In the genomic region with DNA sequence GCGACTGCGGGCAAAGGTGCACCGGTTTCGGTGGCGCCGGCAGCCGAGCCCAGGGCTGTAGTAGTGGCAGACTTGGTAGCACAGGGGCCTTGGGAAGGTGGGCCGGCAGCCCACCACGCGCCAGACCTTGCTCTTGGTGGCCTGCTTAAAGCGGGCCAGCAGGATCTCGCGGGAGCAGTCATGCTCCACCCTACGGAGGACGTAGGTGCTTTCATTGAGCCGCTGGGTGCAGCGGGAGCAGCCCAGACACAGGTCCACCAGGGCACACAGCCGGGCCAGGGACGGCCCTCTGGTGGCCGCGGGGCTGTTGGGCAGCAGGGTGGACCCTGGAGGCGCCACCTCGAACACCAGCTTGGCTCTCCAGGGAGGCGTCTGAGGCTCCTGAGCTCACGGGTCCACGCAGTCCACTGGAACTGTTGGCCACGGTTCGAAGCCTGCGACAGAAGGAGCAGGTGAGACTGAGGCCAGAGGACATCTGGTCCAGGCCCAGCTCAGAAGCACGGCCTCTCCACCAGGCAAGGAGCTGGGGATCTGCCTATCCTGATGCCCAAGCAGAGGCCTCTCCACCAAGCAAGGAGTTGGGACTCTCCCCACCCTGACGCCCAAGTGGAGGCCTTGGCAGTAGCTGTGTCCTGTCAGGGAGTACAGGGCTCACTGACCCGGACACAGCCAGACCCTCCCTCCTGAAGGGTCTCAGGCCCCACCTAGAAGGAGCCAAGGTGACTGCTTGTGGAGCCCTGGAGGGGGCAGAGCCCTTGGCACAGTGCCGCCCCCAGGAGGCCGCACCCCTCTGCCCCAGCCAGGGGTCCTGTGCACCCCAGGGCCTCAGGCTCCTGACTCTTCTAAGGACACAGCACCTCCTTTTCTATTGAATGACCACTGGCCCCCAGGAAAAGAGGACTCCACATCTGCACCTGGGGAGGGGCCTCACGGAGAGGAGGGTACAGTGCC, we compare ENCODE assay signal across 9 cellular contexts. TPM values are rescaled to one million over a fixed set of nuclear protein-coding genes. Genes with fewer than 3 reads are reported as not detected.
DNase-seq lines count a peak whose midpoint lies in the region; ATAC-seq and TF ChIP-seq lines count a peak whose summit lies in the region.
"Had no signal": no experiment of that assay in that cellular context is flagged by ENCODE, and none has a peak within 500 bp of the region (broad histone marks: within the 10 kb centered on the region; RNA-seq: fewer than 3 reads in every experiment).

No MANE protein-coding gene starts in this region.

- no peaks in the 10 kb centered on the region for H3K27me3 ChIP-seq in ascending aorta
- no peaks in the 10 kb centered on the region for H3K27me3 ChIP-seq in right lobe of liver
- no peaks in the 10 kb centered on the region for H3K27me3 ChIP-seq in upper lobe of right lung

- WGBS in right lobe of liver (ENCODE audit: insufficient coverage, low coverage, low lambda C conversion rate, missing lambda C conversion rate): 98% methylated on average over 8 of the region's 35 CpGs

- TF ChIP-seq POLR2A in right lobe of liver (IDR thresholded peaks at IDR 0.05): no peak

- peaks cover 0 to 6% of the 10 kb centered on the region in 2 donors for H3K36me3 ChIP-seq in ascending aorta
- no peaks in the 10 kb centered on the region for H3K36me3 ChIP-seq in right lobe of liver
- peaks cover 6% of the 10 kb centered on the region for H3K36me3 ChIP-seq in upper lobe of right lung

- H3K27me3 Mint-ChIP-seq in activated naive CD4-positive, alpha-beta T cell treated with anti-CD3 and anti-CD28 coated beads, Interleukin-2, amount 50 U/mL, for 24 hours: no peaks in the 10 kb centered on the region

- H3K4me1 ChIP-seq in ascending aorta (peaks cover 8 to 9% of the 10 kb centered on the region in 2 donors), right lobe of liver (no peaks in the 10 kb centered on the region), upper lobe of right lung (peaks cover 18% of the 10 kb centered on the region)

- H3K27ac Mint-ChIP-seq in activated naive CD4-positive, alpha-beta T cell treated with anti-CD3 and anti-CD28 coated beads, Interleukin-2, amount 50 U/mL, for 24 hours: no peak overlapping the region

- ATAC-seq in right lobe of liver: no peak
- no peak for ATAC-seq in upper lobe of right lung
- no peak for ATAC-seq in GM21360 (IDR thresholded peaks at IDR 0.05; ENCODE audit: unreplicated experiment)
- no peak for ATAC-seq in HG02870 (IDR thresholded peaks at IDR 0.05; ENCODE audit: unreplicated experiment)

- H3K9me3 ChIP-seq in ascending aorta: no peaks in the 10 kb centered on the region
- no peaks in the 10 kb centered on the region for H3K9me3 ChIP-seq in right lobe of liver
- no peaks in the 10 kb centered on the region for H3K9me3 ChIP-seq in upper lobe of right lung

- H3K4me3 Mint-ChIP-seq in activated naive CD4-positive, alpha-beta T cell treated with anti-CD3 and anti-CD28 coated beads, Interleukin-2, amount 50 U/mL, for 24 hours: peak overlapping the region; percentile 82

- TF ChIP-seq CTCF in ascending aorta (IDR thresholded peaks at IDR 0.05) (no peak), right lobe of liver (IDR thresholded peaks at IDR 0.05) (peak in 1 of 4 donors; percentile 18), upper lobe of right lung (IDR thresholded peaks at IDR 0.05) (no peak)

- no peaks in the 10 kb centered on the region for H3K9me3 Mint-ChIP-seq in activated naive CD4-positive, alpha-beta T cell treated with anti-CD3 and anti-CD28 coated beads, Interleukin-2, amount 50 U/mL, for 24 hours

- H3K4me1 Mint-ChIP-seq in activated naive CD4-positive, alpha-beta T cell treated with anti-CD3 and anti-CD28 coated beads, Interleukin-2, amount 50 U/mL, for 24 hours: peaks cover 14% of the 10 kb centered on the region

- H3K4me3 ChIP-seq in ascending aorta: peak overlapping the region; percentile 70 to 92
- peak overlapping the region; percentile 79 to 89 (median 87) for H3K4me3 ChIP-seq in right lobe of liver
- H3K4me3 ChIP-seq in upper lobe of right lung: peak overlapping the region; percentile 78

- H3K27ac ChIP-seq in ascending aorta (peak overlapping the region; percentile 62 to 68), right lobe of liver (peak overlapping the region; percentile 78 to 87 (median 87)), upper lobe of right lung (peak overlapping the region; percentile 86)

- DNase-seq in activated naive CD4-positive, alpha-beta T cell treated with anti-CD3 and anti-CD28 coated beads, Interleukin-2, amount 50 U/mL, for 16 hours: no peak
- DNase-seq in ascending aorta (ENCODE audit: low spot score in 2 of 2): no peak
- DNase-seq in right lobe of liver: no peak
- no peak for DNase-seq in upper lobe of right lung
- DNase-seq in activated gamma-delta T cell (lab: John Stamatoyannopoulos, UW): no peak

- no peaks in the 10 kb centered on the region for H3K36me3 Mint-ChIP-seq in activated naive CD4-positive, alpha-beta T cell treated with anti-CD3 and anti-CD28 coated beads, Interleukin-2, amount 50 U/mL, for 24 hours

- intact Hi-C loops in ascending aorta (cut with DNase I): loop anchor here (5.0 kb wide), 2 partner anchors 51 to 54 kb away; partner anchors contain the start of genes GMEB2 and PPDPF
- intact Hi-C loops in right lobe of liver (cut with DNase I): no loop called here
- intact Hi-C loops in upper lobe of right lung (cut with DNase I): no loop called here

RNA-seq across cellular contexts. Expression of gene HELZ2, which starts 1.0 kb away (rescaled TPM):
- 58.1 TPM for total RNA-seq in ascending aorta
- 10 to 100 TPM; 14.8 to 30.3 (median 24.1) TPM for total RNA-seq in right lobe of liver
- 53.3 TPM for total RNA-seq in upper lobe of right lung

RNA-seq across cellular contexts. Expression of gene FNDC11, which starts 19.1 kb away (rescaled TPM):
- total RNA-seq in ascending aorta (not detected), right lobe of liver (not detected), upper lobe of right lung (0.32 TPM)

RNA-seq across cellular contexts. Expression of gene SRMS, which starts 25.5 kb away (rescaled TPM):
- total RNA-seq in ascending aorta: not detected
- total RNA-seq in right lobe of liver: not detected
- not detected for total RNA-seq in upper lobe of right lung
- total RNA-seq: cerebellum had no signal

RNA-seq across cellular contexts. Expression of gene PTK6, which starts 35.9 kb away (rescaled TPM):
- total RNA-seq in ascending aorta: not detected
- total RNA-seq in right lobe of liver: 10 to 100 TPM in 1 of 6 experiments, 1 to 10 TPM in 3, under 1 TPM in 2; 0.78 to 11.0 (median 3.6) TPM
- 4.9 TPM for total RNA-seq in upper lobe of right lung
- total RNA-seq: cerebellum had no signal

RNA-seq across cellular contexts. Expression of gene PPDPF, which starts 52.5 kb away (rescaled TPM):
- total RNA-seq in ascending aorta: 242 TPM
- 10 to 100 TPM; 50.2 to 99.4 (median 76.7) TPM for total RNA-seq in right lobe of liver
- total RNA-seq in upper lobe of right lung: 355 TPM
